In the genomic region with DNA sequence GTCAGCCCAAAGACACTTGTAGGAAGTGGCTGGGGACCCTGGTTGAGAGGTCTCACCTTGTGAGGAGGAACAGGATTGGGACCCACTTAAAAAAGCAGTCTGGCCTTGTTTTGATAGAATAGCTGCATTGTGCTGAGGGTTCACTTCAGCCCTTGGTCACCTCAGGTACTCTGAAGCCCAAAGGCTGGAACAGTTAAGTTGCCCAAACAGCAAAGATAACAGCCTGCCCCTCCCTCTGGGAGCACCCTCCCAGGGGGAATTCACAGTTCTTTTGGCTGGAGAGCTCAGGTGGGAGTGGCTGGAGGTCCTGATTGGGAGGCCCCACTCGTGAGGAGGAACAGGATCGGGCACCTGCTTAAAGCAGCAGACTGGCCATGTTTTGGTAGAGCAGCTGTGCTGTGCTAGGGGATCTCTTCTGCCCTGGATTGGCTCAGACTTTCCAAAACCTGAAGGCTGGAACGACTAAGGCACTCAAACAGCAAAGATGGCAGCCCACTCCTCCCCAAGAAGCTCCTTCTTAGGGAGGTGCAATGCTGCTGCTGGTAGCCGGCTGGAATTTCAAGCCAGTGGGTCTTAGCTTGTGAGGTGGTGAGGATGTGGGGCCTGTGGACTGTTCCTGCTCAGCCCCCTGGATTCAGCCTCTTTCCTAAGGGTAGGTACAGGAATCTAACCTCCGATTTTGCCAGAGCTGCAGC, we compare ENCODE assay signal across 19 cellular contexts.
DNase-seq lines count a peak whose midpoint lies in the region; ATAC-seq and TF ChIP-seq lines count a peak whose summit lies in the region.
"Had no signal": no experiment of that assay in that cellular context is flagged by ENCODE, and none has a peak within 500 bp of the region (broad histone marks: within the 10 kb centered on the region; RNA-seq: fewer than 3 reads in every experiment).

No MANE protein-coding gene starts in this region.

- H3K27ac Mint-ChIP-seq in activated naive CD8-positive, alpha-beta T cell treated with anti-CD3 and anti-CD28 coated beads, Interleukin-2, amount 10 ng/mL, durations not matched to agents 7 days and 5 days: peak overlapping the region; percentile 94

- H4K20me1 ChIP-seq in mammary epithelial cell (ENCODE audit: insufficient read depth, low read length) (no peaks in the 10 kb centered on the region), MM.1S (ENCODE audit: insufficient read depth, low read length) (no peaks in the 10 kb centered on the region)

- peak overlapping the region; percentile 35 for H2AFZ ChIP-seq in mammary epithelial cell (ENCODE audit: low read depth, low read length)
- peak overlapping the region; percentile 43 for H2AFZ ChIP-seq in MM.1S (ENCODE audit: low read length)

- H3K9me3 Mint-ChIP-seq in activated naive CD8-positive, alpha-beta T cell treated with anti-CD3 and anti-CD28 coated beads, Interleukin-2, amount 10 ng/mL, durations not matched to agents 7 days and 5 days: peaks cover 12% of the 10 kb centered on the region
- H3K9me3 Mint-ChIP-seq: T-cell had no signal

- H3K9ac ChIP-seq in mammary epithelial cell (ENCODE audit: insufficient read depth, low read length) (no peak overlapping the region), MM.1S (ENCODE audit: low read length) (peak overlapping the region; percentile 71)

- H3K4me2 ChIP-seq in mammary epithelial cell (ENCODE audit: insufficient read depth, low read depth, low read length) (no peak overlapping the region), MM.1S (ENCODE audit: low read depth, low read length) (peak overlapping the region; percentile 76)

- dilution Hi-C loops in mammary epithelial cell (cut with HindIII; ENCODE audit: low sequenced_read_pairs): no loop called here

- no peaks in the 10 kb centered on the region for H3K27me3 Mint-ChIP-seq in activated naive CD8-positive, alpha-beta T cell treated with anti-CD3 and anti-CD28 coated beads, Interleukin-2, amount 10 ng/mL, durations not matched to agents 7 days and 5 days
- H3K27me3 Mint-ChIP-seq: IgD-negative memory B cell, T-cell had no signal

- no peak for DNase-seq in mammary epithelial cell
- DNase-seq in breast epithelium (ENCODE audit: low spot score in 2 of 2): no peak
- no peak for DNase-seq in MM.1S
- DNase-seq in activated naive CD8-positive, alpha-beta T cell treated with anti-CD3 and anti-CD28 coated beads, Interleukin-2, amount 10 ng/mL, durations not matched to agents 7 days and 5 days: no peak
- DNase-seq in thyroid gland: peak; percentile 16 to 36
- DNase-seq in GM13977 (ENCODE audit: low spot score): no peak
- DNase-seq: activated CD4-positive, CD25-positive, alpha-beta regulatory T cell; effector CD8-positive, alpha-beta T cell; HCEC 1CT; NCI-H2029; NCI-H446 treated with DMSO at 0.1 percent for 48 hours; NK-92 treated with Interleukin-12 subunit alpha and Interleukin-12 subunit beta, amount 100 ng/mL, for 24 hours; nucleus accumbens; stimulated activated naive CD4-positive, alpha-beta T cell treated with Interleukin-2 at 50 U/mL for 16 hours; T-cell had no signal

- no peak overlapping the region for H3K4me3 Mint-ChIP-seq in activated naive CD8-positive, alpha-beta T cell treated with anti-CD3 and anti-CD28 coated beads, Interleukin-2, amount 10 ng/mL, durations not matched to agents 7 days and 5 days

- intact Hi-C loops in mammary epithelial cell (cut with micrococcal nuclease) (no loop called here), breast epithelium (cut with DNase I; ENCODE audit: low total_unique reads) (no loop called here), thyroid gland (cut with DNase I) (no loop called here)

- TF ChIP-seq CTCF in mammary epithelial cell (conservative IDR thresholded peaks at IDR 0.05 in 1 of 2, IDR thresholded peaks at IDR 0.05 in 1 of 2; ENCODE audit: extremely low read depth in 1 of 2, insufficient read depth in 1 of 2, low read depth in 1 of 2, low read length in 2 of 2) (no peak), breast epithelium (IDR thresholded peaks at IDR 0.05) (no peak), MM.1S (IDR thresholded peaks at IDR 0.05; ENCODE audit: low read length) (no peak), thyroid gland (IDR thresholded peaks at IDR 0.05) (no peak), GM13977 (IDR thresholded peaks at IDR 0.05; ENCODE audit: extremely low read depth, insufficient read depth, missing control alignments) (no peak)

- TF ChIP-seq POLR2A in breast epithelium (IDR thresholded peaks at IDR 0.05) (no peak), thyroid gland (IDR thresholded peaks at IDR 0.05) (no peak)

- H3F3A ChIP-seq in MM.1S (ENCODE audit: insufficient read depth, low read length): peaks cover 22% of the 10 kb centered on the region

- ATAC-seq in activated naive CD8-positive, alpha-beta T cell treated with anti-CD3 and anti-CD28 coated beads, Interleukin-2, amount 10 ng/mL, durations not matched to agents 7 days and 5 days (ENCODE audit: low read depth): no peak
- ATAC-seq in GM19463 (IDR thresholded peaks at IDR 0.05; ENCODE audit: unreplicated experiment): no peak
- ATAC-seq: left lobe of liver had no signal

- no peaks in the 10 kb centered on the region for H3K79me2 ChIP-seq in mammary epithelial cell (ENCODE audit: insufficient read depth, low read length)
- H3K79me2 ChIP-seq in MM.1S (ENCODE audit: low read length): 0 out of 2 replicates have a peak, but pooled peaks cover 3% of the 10 kb centered on the region

- peaks cover 45% of the 10 kb centered on the region for H3K4me1 Mint-ChIP-seq in activated naive CD8-positive, alpha-beta T cell treated with anti-CD3 and anti-CD28 coated beads, Interleukin-2, amount 10 ng/mL, durations not matched to agents 7 days and 5 days

- in situ Hi-C loops in mammary epithelial cell (cut with MboI; ENCODE audit: low sequenced_read_pairs in 2 of 2): no loop called here
- in situ Hi-C loops in GM13977 (cut with MboI; ENCODE audit: low pct_unique_long_range_greater_than_20kb, low sequenced_read_pairs, unreplicated experiment): no loop called here

- POLR2A ChIA-PET in activated naive CD8-positive, alpha-beta T cell treated with anti-CD3 and anti-CD28 coated beads, Interleukin-2, amount 10 ng/mL, durations not matched to agents 7 days and 5 days (lab: Charles Lee): interaction anchor here (0.7 to 2.0 kb wide), 9 partner anchors 46 to 592 kb away, joined by 3 to 20 read pairs (median 4); a partner anchor contains a TSS

- H3K27me3 ChIP-seq in mammary epithelial cell (ENCODE audit: insufficient read depth, low read length) (no peaks in the 10 kb centered on the region), breast epithelium (no peaks in the 10 kb centered on the region), MM.1S (replicated peaks; ENCODE audit: insufficient read depth, low read length) (no peaks in the 10 kb centered on the region), thyroid gland (no peaks in the 10 kb centered on the region)
- H3K27me3 ChIP-seq: esophagus muscularis mucosa had no signal

- H3K9me3 ChIP-seq in mammary epithelial cell (replicated peaks; ENCODE audit: insufficient read depth, low read length) (no peaks in the 10 kb centered on the region), breast epithelium (peaks cover 0 to 2% of the 10 kb centered on the region in 2 donors), MM.1S (replicated peaks; ENCODE audit: insufficient read depth, low read length) (no peaks in the 10 kb centered on the region), thyroid gland (no peaks in the 10 kb centered on the region)

- CTCF ChIA-PET in mammary epithelial cell (lab: Charles Lee; ENCODE audit: low non-redundant PET): no interaction called here

- no peaks in the 10 kb centered on the region for H3K9me2 ChIP-seq in MM.1S (replicated peaks; ENCODE audit: insufficient read depth, low read length)

- H3K27ac ChIP-seq in mammary epithelial cell (ENCODE audit: insufficient read depth, low read depth, low read length) (no peak overlapping the region), breast epithelium (peak overlapping the region in 1 of 2 donors; percentile 26), MM.1S (ENCODE audit: low read length) (peak overlapping the region; percentile 92), thyroid gland (no peak overlapping the region)
- H3K27ac ChIP-seq: esophagus muscularis mucosa had no signal

- H3K4me3 ChIP-seq in mammary epithelial cell (replicated peaks in 1 of 3; ENCODE audit: insufficient read depth in 1 of 3, low read depth in 2 of 3, low read length in 3 of 3) (no peak overlapping the region), breast epithelium (no peak overlapping the region), MM.1S (ENCODE audit: low read length) (peak overlapping the region; percentile 2; the same call in 1 of the 2 replicates), thyroid gland (replicated peaks in 1 of 3) (no peak overlapping the region)
- H3K4me3 ChIP-seq: esophagus muscularis mucosa had no signal

- 98% methylated on average over 5 of the region's 5 CpGs for WGBS in mammary epithelial cell (ENCODE audit: low coverage, missing lambda C conversion rate)
- WGBS in thyroid gland, 2 donors: 57 to 79% methylated on average over 4 to 5 of the region's 5 CpGs

- peaks cover 46% of the 10 kb centered on the region for H3K36me3 Mint-ChIP-seq in activated naive CD8-positive, alpha-beta T cell treated with anti-CD3 and anti-CD28 coated beads, Interleukin-2, amount 10 ng/mL, durations not matched to agents 7 days and 5 days
- H3K36me3 Mint-ChIP-seq: T-cell had no signal

- BruUV-seq in mammary epithelial cell (replicated peaks; lab: Mats Ljungman, UMichigan): no TSS peak

- H3K4me1 ChIP-seq in mammary epithelial cell (ENCODE audit: insufficient read depth, low read length) (peaks cover 8% of the 10 kb centered on the region), breast epithelium (no peaks in the 10 kb centered on the region), MM.1S (ENCODE audit: low read length) (peaks cover 45% of the 10 kb centered on the region), thyroid gland (peaks cover 0 to 15% of the 10 kb centered on the region in 2 donors)

- H3K36me3 ChIP-seq in mammary epithelial cell (ENCODE audit: insufficient read depth, low read length): no peaks in the 10 kb centered on the region
- H3K36me3 ChIP-seq in breast epithelium: no peaks in the 10 kb centered on the region
- H3K36me3 ChIP-seq in MM.1S (replicated peaks; ENCODE audit: insufficient read depth, low read length): no peaks in the 10 kb centered on the region
- H3K36me3 ChIP-seq in thyroid gland: no peaks in the 10 kb centered on the region
- H3K36me3 ChIP-seq: esophagus muscularis mucosa had no signal

Comparison
In these comparisons a context has a peak if more than half of its experiments do, and no peak if none do; other contexts are left out.
1. DNase-seq: peak in thyroid gland (2 of 2); none in mammary epithelial cell (single experiment), breast epithelium (0 of 2), MM.1S (single experiment), activated naive CD8-positive, alpha-beta T cell treated with anti-CD3 and anti-CD28 coated beads, Interleukin-2, amount 10 ng/mL, durations not matched to agents 7 days and 5 days (single experiment) and GM13977 (single experiment).